Comparison of ENCODE assay signal across 11 cellular contexts in the genomic region with DNA sequence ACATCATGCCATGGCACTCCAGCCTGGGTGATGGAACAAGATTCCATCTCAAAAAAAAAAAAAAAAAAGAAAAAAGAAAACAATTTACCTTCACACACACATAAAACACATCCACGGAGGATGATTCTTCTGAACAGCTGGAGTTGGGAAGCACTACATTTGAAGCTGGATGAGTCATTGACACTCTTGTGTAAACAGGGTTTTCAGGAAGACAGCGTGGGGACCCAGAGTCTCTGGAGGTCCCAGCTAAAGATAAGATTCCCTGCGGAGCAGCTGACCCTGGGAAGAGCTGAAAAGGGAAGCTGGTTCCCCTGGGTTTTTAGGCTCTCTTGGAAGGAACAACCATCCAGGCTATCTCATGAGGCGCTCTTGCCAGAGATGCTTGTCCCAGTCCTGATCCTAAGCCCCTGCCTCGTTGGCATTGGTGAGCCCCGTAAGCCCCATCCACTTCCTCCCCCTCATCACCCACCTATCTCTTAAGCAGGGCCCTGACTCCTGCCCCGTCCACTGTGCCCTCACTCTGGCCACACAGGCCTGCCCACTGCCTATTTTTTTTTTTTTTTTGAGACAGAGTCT. TPM values are rescaled to one million over a fixed set of nuclear protein-coding genes. Genes with fewer than 3 reads are reported as not detected.
DNase-seq lines count a peak whose midpoint lies in the region; ATAC-seq and TF ChIP-seq lines count a peak whose summit lies in the region.
"Had no signal": no experiment of that assay in that cellular context is flagged by ENCODE, and none has a peak within 500 bp of the region (broad histone marks: within the 10 kb centered on the region; RNA-seq: fewer than 3 reads in every experiment).

No MANE protein-coding gene starts in this region.

- WGBS in heart left ventricle, 4 donors: 59 to 66% (median 64%) methylated on average over 7 of the region's 7 CpGs

- BruUV-seq in PC-3 (replicated peaks; lab: Mats Ljungman, UMichigan): no TSS peak

- no peaks in the 10 kb centered on the region for H3K27me3 ChIP-seq in heart left ventricle
- H3K27me3 ChIP-seq in left ventricle myocardium inferior (ENCODE audit: low read depth): no peaks in the 10 kb centered on the region
- H3K27me3 ChIP-seq in PC-3 (ENCODE audit: low read length): no peaks in the 10 kb centered on the region
- H3K27me3 ChIP-seq: upper lobe of right lung had no signal

- H3K79me2 ChIP-seq in PC-3 (ENCODE audit: low read length): no peaks in the 10 kb centered on the region

- no peaks in the 10 kb centered on the region for H4K20me1 ChIP-seq in PC-3 (ENCODE audit: low read length)

- CTCF ChIA-PET in PC-3 (lab: Charles Lee): interaction anchor here (0.7 kb wide), 1 partner anchor 442 kb away, joined by 8 read pairs; no protein-coding TSS in a partner anchor

- peak in 4 of 5 donors; percentile 37 to 54 (median 45) for DNase-seq in heart left ventricle
- no peak for DNase-seq in left ventricle myocardium inferior
- DNase-seq in PC-3: peak; percentile 41
- peak; percentile 43 for DNase-seq in fibroblast of gingiva (ENCODE audit: low read depth)
- peak; percentile 19 for DNase-seq in stromal cell of bone marrow (ENCODE audit: low read depth)
- DNase-seq in C1 segment of cervical spinal cord (lab: John Stamatoyannopoulos, UW): no peak
- no peak for DNase-seq in NCI-H1436 (lab: John Stamatoyannopoulos, UW)
- DNase-seq: kidney, NCI-H446, upper lobe of right lung had no signal

- H3K27ac ChIP-seq in heart left ventricle: no peak overlapping the region
- no peak overlapping the region for H3K27ac ChIP-seq in left ventricle myocardium inferior (replicated peaks)
- H3K27ac ChIP-seq in PC-3 (ENCODE audit: low read length): no peak overlapping the region
- H3K27ac ChIP-seq: upper lobe of right lung had no signal

- no peaks in the 10 kb centered on the region for H3K9me2 ChIP-seq in PC-3 (replicated peaks; ENCODE audit: low read length)

- no peak overlapping the region for H3K9ac ChIP-seq in PC-3 (ENCODE audit: low read length)

- ATAC-seq in heart left ventricle (peak in 3 of 4 donors; percentile 28 to 77 (median 60)), PC-3 (peak; percentile 55), GM18868 (IDR thresholded peaks at IDR 0.05; ENCODE audit: unreplicated experiment) (no peak)
- ATAC-seq: upper lobe of right lung had no signal

- H2AFZ ChIP-seq in PC-3 (ENCODE audit: low read length): no peak overlapping the region

- TF ChIP-seq CTCF in heart left ventricle (IDR thresholded peaks at IDR 0.05) (no peak), left ventricle myocardium inferior (IDR thresholded peaks at IDR 0.05; ENCODE audit: borderline replicate concordance) (no peak), PC-3 (conservative IDR thresholded peaks at IDR 0.05; ENCODE audit: low read depth, low read length) (no peak)

- no peak overlapping the region for H3K4me2 ChIP-seq in PC-3 (ENCODE audit: low read length)

- no peak overlapping the region for H3K4me3 ChIP-seq in heart left ventricle
- no peak overlapping the region for H3K4me3 ChIP-seq in left ventricle myocardium inferior
- H3K4me3 ChIP-seq in PC-3 (ENCODE audit: low read length): no peak overlapping the region
- H3K4me3 ChIP-seq: upper lobe of right lung had no signal

- no peaks in the 10 kb centered on the region for H3K36me3 ChIP-seq in heart left ventricle
- H3K36me3 ChIP-seq in left ventricle myocardium inferior: no peaks in the 10 kb centered on the region
- no peaks in the 10 kb centered on the region for H3K36me3 ChIP-seq in PC-3 (ENCODE audit: low read depth, low read length)
- H3K36me3 ChIP-seq: upper lobe of right lung had no signal

- POLR2A ChIA-PET in PC-3 (lab: Charles Lee; ENCODE audit: unreplicated experiment): no interaction called here

- H3K4me1 ChIP-seq in heart left ventricle: peaks cover 0 to 42% (median 0%) of the 10 kb centered on the region in 12 donors
- peaks cover 6% of the 10 kb centered on the region for H3K4me1 ChIP-seq in left ventricle myocardium inferior
- no peaks in the 10 kb centered on the region for H3K4me1 ChIP-seq in PC-3 (ENCODE audit: insufficient read depth, low read length)

- H3F3A ChIP-seq in PC-3 (ENCODE audit: low read length, unreplicated experiment): no peaks in the 10 kb centered on the region

- intact Hi-C loops in heart left ventricle (cut with DNase I): loop anchor here in 1 of 10 donors (10.0 kb wide), 1 partner anchor 62 kb away; no protein-coding TSS in a partner anchor
- intact Hi-C loops in left ventricle myocardium inferior (cut with micrococcal nuclease): no loop called here
- intact Hi-C loops in PC-3 (cut with micrococcal nuclease): no loop called here

- H3K9me3 ChIP-seq in heart left ventricle (no peaks in the 10 kb centered on the region), left ventricle myocardium inferior (replicated peaks) (no peaks in the 10 kb centered on the region), PC-3 (ENCODE audit: low read length) (no peaks in the 10 kb centered on the region)
- H3K9me3 ChIP-seq: upper lobe of right lung had no signal

- TF ChIP-seq POLR2A in heart left ventricle (IDR thresholded peaks at IDR 0.05): no peak

RNA-seq across cellular contexts. Expression of a gene that starts 32.0 kb away (rescaled TPM):
- total RNA-seq in heart left ventricle (100 to 1,000 TPM in 2 of 9 donors, 10 to 100 TPM in 7; 38.7 to 122 (median 64.8) TPM), left ventricle myocardium inferior (42.7 TPM), PC-3 (2014; rRNA removed) (39.1 and 44.2 TPM in 2 replicates)
- 100 to 1,000 TPM in 1 of 2 donors, 10 to 100 TPM in 1; 37.2 to 174 TPM for polyA plus RNA-seq in heart left ventricle

RNA-seq across cellular contexts. Expression of a gene that starts 47.9 kb away (rescaled TPM):
- 10 to 100 TPM; 10.7 to 37.5 (median 15.9) TPM for total RNA-seq in heart left ventricle
- 10 to 100 TPM; 15.6 to 16.4 TPM for polyA plus RNA-seq in heart left ventricle
- 11.9 TPM for total RNA-seq in left ventricle myocardium inferior
- 2.8 and 11.5 TPM in 2 replicates for total RNA-seq in PC-3 (2014; rRNA removed)

Comparison
In these comparisons a context has a peak if more than half of its experiments do, and no peak if none do; other contexts are left out.
1. DNase-seq: peak in heart left ventricle (4 of 5), PC-3 (single experiment), fibroblast of gingiva (single experiment) and stromal cell of bone marrow (single experiment); none in left ventricle myocardium inferior (single experiment), C1 segment of cervical spinal cord (0 of 14) and NCI-H1436 (single experiment).